1 cellular context compared by ENCODE assay signal in the genomic region with DNA sequence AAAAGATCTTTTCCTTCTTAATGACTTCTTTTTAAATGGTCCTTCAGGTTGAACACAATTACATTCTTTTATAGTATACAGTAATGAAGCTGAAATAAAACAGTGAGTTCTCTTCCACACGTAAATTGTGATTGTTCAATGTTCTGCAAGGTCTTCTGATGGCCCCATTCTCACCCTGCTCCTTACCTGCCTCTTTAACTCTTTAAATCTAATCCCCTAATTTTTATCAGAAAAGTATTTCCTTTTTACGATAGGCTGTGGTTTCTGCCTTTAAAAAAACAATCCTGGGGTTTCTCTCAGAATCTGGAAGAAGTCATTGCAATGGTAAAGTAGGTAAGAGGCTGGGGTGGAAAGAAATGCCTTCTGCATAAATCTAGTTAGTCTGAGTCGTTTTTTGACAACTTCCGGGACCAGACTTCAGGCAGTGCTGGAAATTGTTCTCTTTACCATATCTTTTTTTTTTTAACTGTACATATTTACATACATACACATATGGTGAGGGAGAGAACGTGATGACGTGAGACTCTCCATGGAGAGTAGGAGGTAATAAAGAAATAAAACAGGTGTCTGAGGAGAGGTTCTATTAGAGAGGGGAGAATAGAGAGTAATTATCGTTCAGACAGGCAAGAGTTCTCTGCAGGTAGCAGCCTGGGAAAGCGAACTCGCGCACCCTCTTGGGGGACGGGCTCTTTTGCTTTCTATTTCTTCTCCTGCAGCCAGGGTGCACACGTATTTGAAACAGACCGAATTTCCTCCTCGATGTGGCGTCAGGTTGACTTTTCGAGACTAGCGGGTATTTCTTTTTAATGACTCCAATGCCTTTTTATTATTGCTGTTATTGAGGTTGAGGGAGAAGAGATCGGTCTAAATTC.
TF ChIP-seq lines count a peak whose summit lies in the region.

A gene (plus strand): TSS at position 730 of the 872 bp plus-strand sequence. CDS start 467 bp downstream, outside the sequence.

TF ChIP-seq in HCT116, 20 proteins besides CTCF, POLR2A, EP300 and RAD21 (continued from another document):
- TF ChIP-seq, protein P1, sequence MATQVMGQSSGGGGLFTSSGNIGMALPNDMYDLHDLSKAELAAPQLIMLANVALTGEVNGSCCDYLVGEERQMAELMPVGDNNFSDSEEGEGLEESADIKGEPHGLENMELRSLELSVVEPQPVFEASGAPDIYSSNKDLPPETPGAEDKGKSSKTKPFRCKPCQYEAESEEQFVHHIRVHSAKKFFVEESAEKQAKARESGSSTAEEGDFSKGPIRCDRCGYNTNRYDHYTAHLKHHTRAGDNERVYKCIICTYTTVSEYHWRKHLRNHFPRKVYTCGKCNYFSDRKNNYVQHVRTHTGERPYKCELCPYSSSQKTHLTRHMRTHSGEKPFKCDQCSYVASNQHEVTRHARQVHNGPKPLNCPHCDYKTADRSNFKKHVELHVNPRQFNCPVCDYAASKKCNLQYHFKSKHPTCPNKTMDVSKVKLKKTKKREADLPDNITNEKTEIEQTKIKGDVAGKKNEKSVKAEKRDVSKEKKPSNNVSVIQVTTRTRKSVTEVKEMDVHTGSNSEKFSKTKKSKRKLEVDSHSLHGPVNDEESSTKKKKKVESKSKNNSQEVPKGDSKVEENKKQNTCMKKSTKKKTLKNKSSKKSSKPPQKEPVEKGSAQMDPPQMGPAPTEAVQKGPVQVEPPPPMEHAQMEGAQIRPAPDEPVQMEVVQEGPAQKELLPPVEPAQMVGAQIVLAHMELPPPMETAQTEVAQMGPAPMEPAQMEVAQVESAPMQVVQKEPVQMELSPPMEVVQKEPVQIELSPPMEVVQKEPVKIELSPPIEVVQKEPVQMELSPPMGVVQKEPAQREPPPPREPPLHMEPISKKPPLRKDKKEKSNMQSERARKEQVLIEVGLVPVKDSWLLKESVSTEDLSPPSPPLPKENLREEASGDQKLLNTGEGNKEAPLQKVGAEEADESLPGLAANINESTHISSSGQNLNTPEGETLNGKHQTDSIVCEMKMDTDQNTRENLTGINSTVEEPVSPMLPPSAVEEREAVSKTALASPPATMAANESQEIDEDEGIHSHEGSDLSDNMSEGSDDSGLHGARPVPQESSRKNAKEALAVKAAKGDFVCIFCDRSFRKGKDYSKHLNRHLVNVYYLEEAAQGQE (IDR thresholded peaks at IDR 0.05; ENCODE audit: low read depth), result no peak
- TF ChIP-seq SIN3A (IDR thresholded peaks at IDR 0.05; ENCODE audit: low read depth) (no peak), EZH2 (IDR thresholded peaks at IDR 0.05) (no peak), YY1 (IDR thresholded peaks at IDR 0.05; ENCODE audit: extremely low read depth, insufficient replicate concordance, low read depth, low read length) (no peak)
- TF ChIP-seq, protein P2, sequence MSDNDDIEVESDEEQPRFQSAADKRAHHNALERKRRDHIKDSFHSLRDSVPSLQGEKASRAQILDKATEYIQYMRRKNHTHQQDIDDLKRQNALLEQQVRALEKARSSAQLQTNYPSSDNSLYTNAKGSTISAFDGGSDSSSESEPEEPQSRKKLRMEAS (IDR thresholded peaks at IDR 0.05), result no peak
